ENCODE assay signal across 18 cellular contexts in the genomic region with DNA sequence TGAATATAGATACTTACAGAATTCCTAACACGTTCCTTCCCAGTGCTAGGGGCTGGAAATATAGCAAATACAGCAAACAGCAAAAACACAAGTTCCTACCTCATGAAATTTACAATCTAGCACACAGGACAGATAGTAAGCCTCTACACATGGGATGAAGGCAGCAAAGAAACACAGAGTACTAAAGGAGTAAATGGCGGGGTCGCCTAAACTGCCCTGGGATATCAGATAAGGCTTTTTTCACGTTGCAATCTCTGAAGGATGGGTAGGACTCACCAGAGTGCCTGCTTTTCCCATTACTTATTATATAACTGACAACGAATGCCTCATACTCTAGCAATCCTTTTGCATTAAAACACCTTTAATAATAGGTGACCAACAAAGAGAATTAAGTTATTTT. TPM values are rescaled to one million over a fixed set of nuclear protein-coding genes. Genes with fewer than 3 reads are reported as not detected.
DNase-seq lines count a peak whose midpoint lies in the region; ATAC-seq and TF ChIP-seq lines count a peak whose summit lies in the region.
"Had no signal": no experiment of that assay in that cellular context is flagged by ENCODE, and none has a peak within 500 bp of the region (broad histone marks: within the 10 kb centered on the region; RNA-seq: fewer than 3 reads in every experiment).

No MANE protein-coding gene starts in this region.

- TF ChIP-seq CTCF in heart left ventricle (IDR thresholded peaks at IDR 0.05) (no peak), right atrium auricular region (IDR thresholded peaks at IDR 0.05) (no peak)

- H3K9me3 ChIP-seq in heart left ventricle: no peaks in the 10 kb centered on the region
- no peaks in the 10 kb centered on the region for H3K9me3 ChIP-seq in right atrium auricular region
- H3K9me3 ChIP-seq: A549, BLaER1 had no signal

- intact Hi-C loops in Right ventricle myocardium inferior (cut with DNase I) (no loop called here), left cardiac atrium (cut with DNase I) (no loop called here), heart left ventricle (cut with DNase I) (loop anchor here in 3 of 10 donors (10.0 kb wide), 3 partner anchors 537 to 617 kb away; a partner anchor contains a TSS)

- no peak for TF ChIP-seq POLR2A in heart left ventricle (IDR thresholded peaks at IDR 0.05)

- 45 to 57% (median 52%) methylated on average over 5 of the region's 5 CpGs for WGBS in heart left ventricle, 4 donors

- H3K4me3 ChIP-seq in heart left ventricle (no peak overlapping the region), right atrium auricular region (no peak overlapping the region)
- H3K4me3 ChIP-seq: A549, BLaER1, GM12878 had no signal

- ATAC-seq in Right ventricle myocardium inferior (peak; percentile 23), left cardiac atrium (no peak), heart left ventricle (peak in 3 of 4 donors; percentile 11 to 35 (median 16))
- ATAC-seq: A549, GM12878, HCT116 had no signal

- H3K36me3 ChIP-seq in heart left ventricle: peaks cover 0 to 53% (median 4%) of the 10 kb centered on the region in 9 donors
- no peaks in the 10 kb centered on the region for H3K36me3 ChIP-seq in right atrium auricular region
- H3K36me3 ChIP-seq: BLaER1 had no signal

- H3K4me1 ChIP-seq in heart left ventricle (peaks cover 0 to 16% (median 1%) of the 10 kb centered on the region in 12 donors), right atrium auricular region (no peaks in the 10 kb centered on the region)
- H3K4me1 ChIP-seq: A549, BLaER1 had no signal

- DNase-seq in Right ventricle myocardium inferior (ENCODE audit: missing footprints) (no peak), left cardiac atrium (no peak), heart left ventricle (no peak), right atrium auricular region (ENCODE audit: low spot score) (no peak), DMS153 (lab: John Stamatoyannopoulos, UW) (no peak), NCI-H748 treated with DMSO at 0.1 percent for 48 hours (lab: John Stamatoyannopoulos, UW) (no peak)
- no peak for DNase-seq in activated effector memory CD4-positive, alpha-beta T cell treated with anti-CD3 and anti-CD28 coated beads, Interleukin-2, amount 50 U/mL, for 16 hours
- DNase-seq: CD4-positive, alpha-beta memory T cell; GOT3; H7; HFFc6 had no signal

- H3K27me3 ChIP-seq in heart left ventricle: no peaks in the 10 kb centered on the region
- no peaks in the 10 kb centered on the region for H3K27me3 ChIP-seq in right atrium auricular region
- H3K27me3 ChIP-seq: BLaER1 had no signal

- H3K27ac ChIP-seq in heart left ventricle: peak overlapping the region in 9 of 12 donors; percentile 27 to 62 (median 47)
- peak overlapping the region; percentile 3 to 32 for H3K27ac ChIP-seq in right atrium auricular region
- H3K27ac ChIP-seq: 22Rv1, A549, BLaER1 had no signal

RNA-seq across cellular contexts. Expression of a gene that starts 19.8 kb away (rescaled TPM):
- total RNA-seq in Right ventricle myocardium inferior: 26.0 TPM
- 10 to 100 TPM; 18.9 to 21.0 TPM for total RNA-seq in left cardiac atrium
- 10 to 100 TPM in 8 of 9 donors, 1 to 10 TPM in 1; 9.8 to 28.3 (median 14.3) TPM for total RNA-seq in heart left ventricle
- polyA plus RNA-seq in heart left ventricle: 10 to 100 TPM in 1 of 2 donors, 1 to 10 TPM in 1; 5.5 to 16.1 TPM
- total RNA-seq in right atrium auricular region: 10 to 100 TPM in 1 of 2 donors, 1 to 10 TPM in 1; 8.1 to 11.2 TPM

RNA-seq across cellular contexts. Expression of a gene that starts 57.1 kb away (rescaled TPM):
- total RNA-seq in Right ventricle myocardium inferior (not detected), left cardiac atrium (under 1 TPM; 0.32 to 0.34 TPM), heart left ventricle (under 1 TPM in 1 of 9 donors, not detected in 8; 0.30 TPM), right atrium auricular region (not detected)
- under 1 TPM in 1 of 2 donors, not detected in 1; 0.15 TPM for polyA plus RNA-seq in heart left ventricle
- total RNA-seq: CD4-positive, alpha-beta memory T cell; H7; HFFc6 had no signal
- polyA plus RNA-seq: AG04450, CD14-positive monocyte, GM12878 had no signal

Comparison
In these comparisons a context has a peak if more than half of its experiments do, and no peak if none do; other contexts are left out.
1. ATAC-seq: peak in Right ventricle myocardium inferior (single experiment) and heart left ventricle (3 of 4); none in left cardiac atrium (0 of 2).